10 cellular contexts compared by ENCODE assay signal in the genomic region with DNA sequence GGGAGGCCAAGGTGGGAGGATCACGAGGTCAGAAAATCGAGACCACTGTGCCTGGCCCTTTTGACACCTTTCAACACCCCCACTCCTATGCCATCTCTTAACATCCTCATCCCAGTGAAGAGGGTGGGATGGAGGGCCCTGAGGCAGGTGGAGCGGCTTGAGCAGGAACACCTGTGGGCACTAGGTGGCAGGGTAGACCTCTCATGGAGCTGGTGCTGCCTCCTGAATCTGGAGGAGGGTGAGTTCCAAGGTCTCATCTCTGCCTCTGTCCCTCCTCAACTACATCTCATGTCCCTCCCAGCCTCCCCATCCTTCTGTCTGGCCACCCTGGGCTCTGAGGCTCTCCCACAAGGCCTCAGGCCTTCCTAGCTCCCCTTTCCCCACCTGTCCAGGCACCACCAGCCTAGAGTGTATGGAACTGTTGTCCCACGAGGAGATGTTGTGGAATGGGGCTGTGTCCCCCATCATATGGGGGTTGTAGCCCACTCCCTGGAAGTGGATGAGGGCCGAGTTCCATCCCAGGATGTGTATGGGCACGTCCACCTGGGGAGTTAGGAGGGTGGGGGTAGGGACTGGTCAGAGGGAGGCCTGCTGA. TPM values are rescaled to one million over a fixed set of nuclear protein-coding genes. Genes with fewer than 3 reads are reported as not detected.
DNase-seq lines count a peak whose midpoint lies in the region; ATAC-seq and TF ChIP-seq lines count a peak whose summit lies in the region.
"Had no signal": no experiment of that assay in that cellular context is flagged by ENCODE, and none has a peak within 500 bp of the region (broad histone marks: within the 10 kb centered on the region; RNA-seq: fewer than 3 reads in every experiment).

No MANE protein-coding gene starts in this region.

- WGBS in sigmoid colon, 2 donors, result 29 to 40% methylated on average over 6 of the region's 6 CpGs

- intact Hi-C loops in upper lobe of right lung (cut with DNase I) (no loop called here), sigmoid colon (cut with DNase I) (no loop called here), ascending aorta (cut with DNase I) (no loop called here)

- peak; percentile 60 for ATAC-seq in upper lobe of right lung

- H3K27me3 ChIP-seq in upper lobe of right lung (peaks cover 13% of the 10 kb centered on the region), sigmoid colon (peaks cover 0 to 42% (median 13%) of the 10 kb centered on the region in 3 donors), ascending aorta (no peaks in the 10 kb centered on the region)

- H3K36me3 ChIP-seq in upper lobe of right lung (no peaks in the 10 kb centered on the region), sigmoid colon (no peaks in the 10 kb centered on the region), ascending aorta (no peaks in the 10 kb centered on the region)
- H3K36me3 ChIP-seq: HAP-1 had no signal

- H3K9me3 ChIP-seq in upper lobe of right lung (no peaks in the 10 kb centered on the region), sigmoid colon (no peaks in the 10 kb centered on the region), ascending aorta (no peaks in the 10 kb centered on the region)
- H3K9me3 ChIP-seq: HAP-1 had no signal

- no peak for TF ChIP-seq EP300 in sigmoid colon (IDR thresholded peaks at IDR 0.05)

- H3K4me1 ChIP-seq in upper lobe of right lung, result no peaks in the 10 kb centered on the region
- H3K4me1 ChIP-seq in sigmoid colon, result no peaks in the 10 kb centered on the region
- no peaks in the 10 kb centered on the region for H3K4me1 ChIP-seq in ascending aorta
- H3K4me1 ChIP-seq: HAP-1 had no signal

- H3K4me3 ChIP-seq in epithelial cell of proximal tubule (ENCODE audit: low read depth, low read length) (no peak overlapping the region), upper lobe of right lung (no peak overlapping the region), sigmoid colon (no peak overlapping the region), ascending aorta (no peak overlapping the region)
- H3K4me3 ChIP-seq: HAP-1 had no signal

- TF ChIP-seq POLR2A in sigmoid colon (IDR thresholded peaks at IDR 0.05), result no peak

- DNase-seq in stimulated activated CD4-positive, alpha-beta T cell treated with anti-CD3 and anti-CD28 coated beads, Interleukin-15, amount 100 ng/mL, for 24 hours, result peak; percentile 43
- no peak for DNase-seq in stimulated activated CD4-positive, alpha-beta T cell treated with anti-CD3 and anti-CD28 coated beads, Interleukin-4, amount 100 ng/mL, for 24 hours
- DNase-seq in NCI-H2196 treated with DMSO at 0.1 percent for 48 hours (lab: John Stamatoyannopoulos, UW; ENCODE audit: unreplicated experiment) (peak; percentile 44), epithelial cell of proximal tubule (ENCODE audit: low read depth) (no peak), upper lobe of right lung (no peak), sigmoid colon (no peak), ascending aorta (ENCODE audit: low spot score in 2 of 2) (no peak)
- no peak for DNase-seq in activated T-cell treated with anti-CD3 and anti-CD28 coated beads, Interleukin-2, amount 50 U/mL, for 1 hour

- H3K27ac ChIP-seq in upper lobe of right lung, result no peak overlapping the region
- no peak overlapping the region for H3K27ac ChIP-seq in sigmoid colon
- H3K27ac ChIP-seq in ascending aorta, result no peak overlapping the region

- TF ChIP-seq CTCF in epithelial cell of proximal tubule (conservative IDR thresholded peaks at IDR 0.05; ENCODE audit: low read depth, low read length) (peak; percentile 60), upper lobe of right lung (IDR thresholded peaks at IDR 0.05) (peak; percentile 19), sigmoid colon (IDR thresholded peaks at IDR 0.05) (no peak), ascending aorta (IDR thresholded peaks at IDR 0.05) (peak in 1 of 3 experiments; percentile 27)

RNA-seq across cellular contexts. Expression of gene CRYBA2, which starts 17.0 kb away (rescaled TPM):
- not detected in 2 replicates for total RNA-seq in epithelial cell of proximal tubule
- total RNA-seq in upper lobe of right lung, result not detected
- not detected for total RNA-seq in sigmoid colon
- polyA plus RNA-seq in sigmoid colon, result 10 to 100 TPM in 1 of 3 donors, 1 to 10 TPM in 2; 1.4 to 10.8 (median 5.5) TPM
- not detected for total RNA-seq in ascending aorta

RNA-seq across cellular contexts. Expression of gene FEV, which starts 25.3 kb away (rescaled TPM):
- not detected in 2 replicates for total RNA-seq in epithelial cell of proximal tubule
- total RNA-seq in upper lobe of right lung, result not detected
- total RNA-seq in sigmoid colon, result under 1 TPM in 1 of 4 donors, not detected in 3; 0.71 TPM
- 1 to 10 TPM in 1 of 3 donors, under 1 TPM in 1, not detected in 1; 0.77 to 6.0 TPM for polyA plus RNA-seq in sigmoid colon
- not detected for total RNA-seq in ascending aorta
- total RNA-seq: activated T-helper 1 cell treated with anti-CD3 and anti-CD28 coated beads, Interleukin-12 subunit alpha, Interleukin-12 subunit beta, Interleukin-2, Interleukin-4 antibody, amounts not matched to agents 30 ng/mL and 10 ng/mL and 1 ng/mL, durations not matched to agents 14 hours and 24 hours and 36 hours had no signal

RNA-seq across cellular contexts. Expression of gene CFAP65, which starts 31.1 kb away (rescaled TPM):
- total RNA-seq in epithelial cell of proximal tubule (1.1 TPM in 1 of 2 replicates, not detected in the other), upper lobe of right lung (not detected), sigmoid colon (not detected), ascending aorta (not detected)
- polyA plus RNA-seq in sigmoid colon, result under 1 TPM; under 0.01 to 0.10 (median under 0.01) TPM
- total RNA-seq: activated T-helper 1 cell treated with anti-CD3 and anti-CD28 coated beads, Interleukin-12 subunit alpha, Interleukin-12 subunit beta, Interleukin-2, Interleukin-4 antibody, amounts not matched to agents 30 ng/mL and 10 ng/mL and 1 ng/mL, durations not matched to agents 14 hours and 24 hours and 36 hours had no signal

RNA-seq across cellular contexts. Expression of gene IHH, which starts 50.5 kb away (rescaled TPM):
- total RNA-seq in epithelial cell of proximal tubule (0.29 TPM in 1 of 2 replicates, not detected in the other), upper lobe of right lung (0.69 TPM), sigmoid colon (not detected), ascending aorta (not detected)
- polyA plus RNA-seq in sigmoid colon, result 10 to 100 TPM; 12.9 to 36.1 (median 21.6) TPM
- total RNA-seq: activated T-helper 1 cell treated with anti-CD3 and anti-CD28 coated beads, Interleukin-12 subunit alpha, Interleukin-12 subunit beta, Interleukin-2, Interleukin-4 antibody, amounts not matched to agents 30 ng/mL and 10 ng/mL and 1 ng/mL, durations not matched to agents 14 hours and 24 hours and 36 hours had no signal

RNA-seq across cellular contexts. Expression of gene CDK5R2, which starts 50.8 kb away (rescaled TPM):
- not detected in 2 replicates for total RNA-seq in epithelial cell of proximal tubule
- total RNA-seq in upper lobe of right lung, result not detected
- under 1 TPM in 2 of 4 donors, not detected in 2; 0.14 to 0.36 TPM for total RNA-seq in sigmoid colon
- under 1 TPM in 1 of 3 donors, not detected in 2; 0.48 TPM for polyA plus RNA-seq in sigmoid colon
- not detected for total RNA-seq in ascending aorta
- total RNA-seq: activated T-helper 1 cell treated with anti-CD3 and anti-CD28 coated beads, Interleukin-12 subunit alpha, Interleukin-12 subunit beta, Interleukin-2, Interleukin-4 antibody, amounts not matched to agents 30 ng/mL and 10 ng/mL and 1 ng/mL, durations not matched to agents 14 hours and 24 hours and 36 hours had no signal

Comparison
In these comparisons a context has a peak if more than half of its experiments do, and no peak if none do; other contexts are left out.
1. DNase-seq: peak in stimulated activated CD4-positive, alpha-beta T cell treated with anti-CD3 and anti-CD28 coated beads, Interleukin-15, amount 100 ng/mL, for 24 hours (single experiment) and NCI-H2196 treated with DMSO at 0.1 percent for 48 hours (single experiment); none in stimulated activated CD4-positive, alpha-beta T cell treated with anti-CD3 and anti-CD28 coated beads, Interleukin-4, amount 100 ng/mL, for 24 hours (single experiment), epithelial cell of proximal tubule (single experiment), upper lobe of right lung (single experiment), sigmoid colon (single experiment), ascending aorta (0 of 2) and activated T-cell treated with anti-CD3 and anti-CD28 coated beads, Interleukin-2, amount 50 U/mL, for 1 hour (single experiment).
2. CTCF ChIP-seq: peak in epithelial cell of proximal tubule (single experiment) and upper lobe of right lung (single experiment); none in sigmoid colon (0 of 4).